Comparison of ENCODE assay signal across 8 cellular contexts in the genomic region with DNA sequence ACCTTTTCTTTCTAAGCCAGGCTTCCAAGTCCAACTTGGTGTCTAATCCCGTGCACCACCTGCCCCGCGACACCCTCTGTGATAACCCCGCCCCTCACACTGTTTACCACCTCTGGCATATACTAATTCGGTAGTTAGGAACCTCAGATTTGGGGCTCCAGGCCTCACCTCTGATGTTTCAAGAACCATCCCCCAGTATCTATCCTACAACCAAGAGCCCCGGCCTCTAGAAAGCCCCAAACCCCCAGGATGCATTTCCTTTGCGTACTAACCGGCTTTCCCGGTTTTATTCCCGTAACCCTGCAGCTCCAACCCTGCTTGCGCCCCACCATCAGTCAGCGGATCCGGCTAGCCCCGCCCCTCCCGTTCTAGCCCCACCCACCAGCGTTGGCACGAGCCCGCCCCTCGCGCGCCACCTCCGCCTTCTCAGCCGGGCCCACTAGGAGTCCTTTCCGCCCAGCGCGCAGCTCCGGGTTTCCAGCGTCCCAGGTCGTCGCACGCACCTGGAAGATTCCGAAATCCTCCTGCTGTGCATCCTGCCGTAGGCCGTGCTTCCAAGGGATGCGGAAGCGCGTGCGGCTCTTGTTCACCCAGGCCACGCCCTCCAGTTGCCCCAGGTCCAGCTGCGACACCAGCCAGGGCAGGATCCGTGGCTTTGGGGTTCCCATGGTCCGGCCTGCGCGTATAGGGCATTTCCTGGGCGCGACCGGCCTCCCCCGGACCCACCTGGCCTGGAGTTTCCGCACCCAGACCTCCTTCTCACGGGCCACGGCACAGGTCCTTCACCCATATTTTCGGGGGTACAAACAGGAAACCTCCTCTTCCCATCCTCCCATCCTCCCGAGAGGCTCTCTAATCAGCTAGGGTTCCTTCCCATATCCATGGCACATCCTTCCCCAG. TPM values are rescaled to one million over a fixed set of nuclear protein-coding genes. Genes with fewer than 3 reads are reported as not detected.
DNase-seq lines count a peak whose midpoint lies in the region; ATAC-seq and TF ChIP-seq lines count a peak whose summit lies in the region.

No MANE protein-coding gene starts in this region.

- H3K79me2 ChIP-seq in SK-N-SH (ENCODE audit: insufficient read depth) = peaks cover 30% of the 10 kb centered on the region

- H3K4me3 Mint-ChIP-seq in osteocyte (ENCODE audit: unreplicated experiment) = peak overlapping the region; percentile 92

- no peaks in the 10 kb centered on the region for H3K9me2 ChIP-seq in SK-N-SH

- peaks cover 9 to 15% of the 10 kb centered on the region in 2 experiments; a peak in 3 of 4 replicates for H3K4me1 ChIP-seq in SK-N-SH (ENCODE audit: control insufficient read depth in 1 of 2, insufficient read depth in 2 of 2, low read depth in 1 of 2, low read length in 1 of 2)
- H3K4me1 ChIP-seq in thoracic aorta (ENCODE audit: control insufficient read depth in 1 of 2, low read depth in 2 of 2) = peaks cover 10 to 18% of the 10 kb centered on the region in 2 donors

- TF ChIP-seq CTCF in AG04449 (IDR thresholded peaks at IDR 0.05; ENCODE audit: insufficient read depth, low read length, missing control alignments) (peak; percentile 26), SK-N-SH (IDR thresholded peaks at IDR 0.05) (no peak), osteocyte (IDR thresholded peaks at IDR 0.05) (no peak), thoracic aorta (IDR thresholded peaks at IDR 0.05) (peak; percentile 47)

- H3K9ac ChIP-seq in SK-N-SH = peak overlapping the region; percentile 90

- H3K36me3 Mint-ChIP-seq in activated naive CD4-positive, alpha-beta T cell treated with anti-CD3 and anti-CD28 coated beads, Interleukin-2, amount 50 U/mL, for 72 hours = peaks cover 22% of the 10 kb centered on the region in 2 donors
- H3K36me3 Mint-ChIP-seq in osteocyte (ENCODE audit: unreplicated experiment) = peaks cover 3% of the 10 kb centered on the region

- no peaks in the 10 kb centered on the region for H3K27me3 ChIP-seq in SK-N-SH (ENCODE audit: insufficient read depth)
- H3K27me3 ChIP-seq in thoracic aorta (replicated peaks; ENCODE audit: insufficient read depth) = no peaks in the 10 kb centered on the region

- H3K9me3 ChIP-seq in SK-N-SH = no peaks in the 10 kb centered on the region
- H3K9me3 ChIP-seq in thoracic aorta = no peaks in the 10 kb centered on the region

- no peak for TF ChIP-seq RAD21 in SK-N-SH (IDR thresholded peaks at IDR 0.05; ENCODE audit: low read length)

- peak overlapping the region; percentile 96 for H3K4me3 ChIP-seq in AG04449 (ENCODE audit: low read depth, low read length)
- H3K4me3 ChIP-seq in SK-N-SH (ENCODE audit: low read depth in 2 of 2, low read length in 1 of 2) = peak overlapping the region; percentile 73 to 97
- H3K4me3 ChIP-seq in thoracic aorta = peak overlapping the region; percentile 89

- WGBS in SK-N-SH (ENCODE audit: low lambda C conversion rate) = under 1% methylated on average over 39 of the region's 53 CpGs

- H3K36me3 ChIP-seq in SK-N-SH (replicated peaks in 1 of 2; ENCODE audit: control insufficient read depth in 1 of 2, insufficient read depth in 2 of 2, low read length in 1 of 2) (peaks cover 10 to 26% of the 10 kb centered on the region in 2 experiments), thoracic aorta (peaks cover 22% of the 10 kb centered on the region)

- TF ChIP-seq EP300 in SK-N-SH (IDR thresholded peaks at IDR 0.05; ENCODE audit: borderline replicate concordance in 1 of 2, low read depth in 1 of 2, low read length in 1 of 2) = no peak

- CTCF ChIA-PET in AG04449 (lab: Yijun Ruan, JAX) (interaction anchor here (1.2 to 5.3 kb wide), 5 partner anchors 9 to 162 kb away, joined by 3 to 48 read pairs (median 6); no protein-coding TSS in a partner anchor), SK-N-SH (lab: Yijun Ruan, JAX) (interaction anchor here (0.8 to 9.4 kb wide), 4 partner anchors 11 to 22 kb away, joined by 3 to 78 read pairs (median 4); a partner anchor contains a TSS)

- peaks cover 27% of the 10 kb centered on the region for H3K4me1 Mint-ChIP-seq in osteocyte (ENCODE audit: unreplicated experiment)

- peak; percentile 38 for ATAC-seq in GM19324 (IDR thresholded peaks at IDR 0.05; ENCODE audit: low FRiP score, unreplicated experiment)
- peak; percentile 69 to 74 for ATAC-seq in activated naive CD4-positive, alpha-beta T cell treated with anti-CD3 and anti-CD28 coated beads, Interleukin-2, amount 50 U/mL, for 72 hours
- peak; percentile 39 for ATAC-seq in thoracic aorta (ENCODE audit: insufficient number of reproducible peaks, low FRiP score, low read depth)

- no peaks in the 10 kb centered on the region for H3K9me3 Mint-ChIP-seq in activated naive CD4-positive, alpha-beta T cell treated with anti-CD3 and anti-CD28 coated beads, Interleukin-2, amount 50 U/mL, for 72 hours
- no peaks in the 10 kb centered on the region for H3K9me3 Mint-ChIP-seq in osteocyte (ENCODE audit: unreplicated experiment)

- no peak overlapping the region for H2AFZ ChIP-seq in SK-N-SH (ENCODE audit: low read depth)

- peak overlapping the region; percentile 76 to 96 for H3K27ac ChIP-seq in SK-N-SH (ENCODE audit: low read depth in 2 of 2, low read length in 1 of 2)
- H3K27ac ChIP-seq in thoracic aorta = peak overlapping the region; percentile 80 to 93

- H3K27me3 Mint-ChIP-seq in osteocyte (ENCODE audit: unreplicated experiment) = no peaks in the 10 kb centered on the region

- peaks cover 25% of the 10 kb centered on the region for H3F3A ChIP-seq in SK-N-SH (replicated peaks; ENCODE audit: insufficient read depth)

- no peak for DNase-seq in AG04449 (ENCODE audit: low read depth, low spot score)
- DNase-seq in NAMALWA (ENCODE audit: low spot score) = peak; percentile 80
- peak; percentile 95 for DNase-seq in SK-N-SH
- peak; percentile 85 to 88 for DNase-seq in activated naive CD4-positive, alpha-beta T cell treated with anti-CD3 and anti-CD28 coated beads, Interleukin-2, amount 50 U/mL, for 72 hours (ENCODE audit: low spot score in 2 of 2)
- DNase-seq in head of caudate nucleus = peak; percentile 85 to 97 (median 94)
- DNase-seq in osteocyte (ENCODE audit: extremely low spot score, unreplicated experiment) = peak; percentile 93
- DNase-seq in thoracic aorta (ENCODE audit: low spot score) = peak; percentile 53

- intact Hi-C loops in head of caudate nucleus (cut with DNase I) = loop anchor here (10.0 kb wide), 1 partner anchor 70 kb away; a partner anchor contains a TSS

- POLR2A ChIA-PET in AG04449 (lab: Yijun Ruan, JAX) (interaction anchor here (0.6 to 2.1 kb wide), 8 partner anchors 9 to 74 kb away, joined by 3 to 17 read pairs (median 5); a partner anchor contains a TSS), SK-N-SH (lab: Yijun Ruan, JAX) (interaction anchor here (0.5 to 2.2 kb wide), 8 partner anchors 9 to 71 kb away, joined by 3 to 15 read pairs (median 4); a partner anchor contains a TSS)

- peak overlapping the region; percentile 97 for H3K4me2 ChIP-seq in SK-N-SH

- no peaks in the 10 kb centered on the region for H4K20me1 ChIP-seq in SK-N-SH (ENCODE audit: insufficient read depth)

- peak overlapping the region; percentile 95 to 99 for H3K27ac Mint-ChIP-seq in activated naive CD4-positive, alpha-beta T cell treated with anti-CD3 and anti-CD28 coated beads, Interleukin-2, amount 50 U/mL, for 72 hours
- peak overlapping the region; percentile 94 for H3K27ac Mint-ChIP-seq in osteocyte (ENCODE audit: unreplicated experiment)

TF ChIP-seq in SK-N-SH, 30 proteins besides CTCF, POLR2A, EP300 and RAD21 (continues in another document):
- peak; percentile 57; the same call in 1 of the 2 replicates for TF ChIP-seq SIN3A (IDR thresholded peaks at IDR 0.05; ENCODE audit: borderline replicate concordance, low read depth, low read length)
- TF ChIP-seq, protein P1, sequence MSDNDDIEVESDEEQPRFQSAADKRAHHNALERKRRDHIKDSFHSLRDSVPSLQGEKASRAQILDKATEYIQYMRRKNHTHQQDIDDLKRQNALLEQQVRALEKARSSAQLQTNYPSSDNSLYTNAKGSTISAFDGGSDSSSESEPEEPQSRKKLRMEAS (IDR thresholded peaks at IDR 0.05; ENCODE audit: low read depth) = peak; percentile 34; the same call in 1 of the 2 replicates
- TF ChIP-seq NRF1 (IDR thresholded peaks at IDR 0.05; ENCODE audit: low read depth, low read length) = 0 out of 2 replicates have a peak, but pooled peaks have one; percentile 14
- TF ChIP-seq MXI1 (IDR thresholded peaks at IDR 0.05; ENCODE audit: low read depth, low read length) = peak; percentile 58

RNA-seq across cellular contexts. Expression of a gene that starts 1.2 kb away (rescaled TPM):
- polyA plus RNA-seq in SK-N-SH (2012; rRNA removed) = 85.9 and 112 TPM in 2 replicates
- 37.9 and 61.4 TPM in 2 replicates for polyA plus RNA-seq in SK-N-SH (2012; cell fraction: cytosol; rRNA removed)
- 301 and 750 TPM in 2 replicates for polyA plus RNA-seq in SK-N-SH (2012; cell fraction: nucleus; rRNA removed)
- total RNA-seq in activated naive CD4-positive, alpha-beta T cell treated with anti-CD3 and anti-CD28 coated beads, Interleukin-2, amount 50 U/mL, for 72 hours = 100 to 1,000 TPM; 135 to 202 TPM
- 80.9 and 88.9 TPM in 2 replicates for total RNA-seq in osteocyte
- 10 to 100 TPM; 33.2 to 52.9 TPM for total RNA-seq in thoracic aorta

RNA-seq across cellular contexts. Expression of a gene that starts 1.3 kb away (rescaled TPM):
- polyA plus RNA-seq in SK-N-SH (2012; rRNA removed) = 20.3 and 27.9 TPM in 2 replicates
- polyA plus RNA-seq in SK-N-SH (2012; cell fraction: cytosol; rRNA removed) = 11.9 and 15.4 TPM in 2 replicates
- 18.2 and 30.0 TPM in 2 replicates for polyA plus RNA-seq in SK-N-SH (2012; cell fraction: nucleus; rRNA removed)
- 10 to 100 TPM; 69.6 to 93.4 TPM for total RNA-seq in activated naive CD4-positive, alpha-beta T cell treated with anti-CD3 and anti-CD28 coated beads, Interleukin-2, amount 50 U/mL, for 72 hours
- total RNA-seq in osteocyte (23.6 and 29.3 TPM in 2 replicates), thoracic aorta (1 to 10 TPM; 2.5 to 3.0 TPM)

RNA-seq across cellular contexts. Expression of a gene that starts 12.7 kb away (rescaled TPM):
- 774 and 789 TPM in 2 replicates for polyA plus RNA-seq in SK-N-SH (2012; rRNA removed)
- polyA plus RNA-seq in SK-N-SH (2012; cell fraction: cytosol; rRNA removed) = 388 and 605 TPM in 2 replicates
- 501 and 596 TPM in 2 replicates for polyA plus RNA-seq in SK-N-SH (2012; cell fraction: nucleus; rRNA removed)
- 100 to 1,000 TPM; 248 to 309 TPM for total RNA-seq in activated naive CD4-positive, alpha-beta T cell treated with anti-CD3 and anti-CD28 coated beads, Interleukin-2, amount 50 U/mL, for 72 hours
- 121 and 126 TPM in 2 replicates for total RNA-seq in osteocyte
- total RNA-seq in thoracic aorta = 100 to 1,000 TPM; 116 to 118 TPM

RNA-seq across cellular contexts. Expression of a gene that starts 22.4 kb away (rescaled TPM):
- polyA plus RNA-seq in SK-N-SH (2012; rRNA removed) = 5.5 and 9.5 TPM in 2 replicates
- 9.1 and 15.9 TPM in 2 replicates for polyA plus RNA-seq in SK-N-SH (2012; cell fraction: cytosol; rRNA removed)
- 51.6 and 91.2 TPM in 2 replicates for polyA plus RNA-seq in SK-N-SH (2012; cell fraction: nucleus; rRNA removed)
- total RNA-seq in activated naive CD4-positive, alpha-beta T cell treated with anti-CD3 and anti-CD28 coated beads, Interleukin-2, amount 50 U/mL, for 72 hours = 10 to 100 TPM; 49.8 to 57.4 TPM
- total RNA-seq in osteocyte = 74.9 and 81.9 TPM in 2 replicates
- 10 to 100 TPM; 27.3 to 30.6 TPM for total RNA-seq in thoracic aorta

RNA-seq across cellular contexts. Expression of a gene that starts 24.5 kb away (rescaled TPM):
- polyA plus RNA-seq in SK-N-SH (2012; rRNA removed) = 113 and 141 TPM in 2 replicates
- polyA plus RNA-seq in SK-N-SH (2012; cell fraction: cytosol; rRNA removed) = 75.1 and 114 TPM in 2 replicates
- polyA plus RNA-seq in SK-N-SH (2012; cell fraction: nucleus; rRNA removed) = 85.4 and 90.9 TPM in 2 replicates
- 10 to 100 TPM in 1 of 2 donors, 1 to 10 TPM in 1; 6.0 to 12.9 TPM for total RNA-seq in activated naive CD4-positive, alpha-beta T cell treated with anti-CD3 and anti-CD28 coated beads, Interleukin-2, amount 50 U/mL, for 72 hours
- total RNA-seq in osteocyte (67.4 and 67.7 TPM in 2 replicates), thoracic aorta (100 to 1,000 TPM in 1 of 2 donors, 10 to 100 TPM in 1; 82.2 to 188 TPM)

Comparison
In these comparisons a context has a peak if more than half of its experiments do, and no peak if none do; other contexts are left out.
1. CTCF ChIP-seq: peak in AG04449 (single experiment) and thoracic aorta (single experiment); none in SK-N-SH (single experiment) and osteocyte (single experiment).
2. Peak in every context shown above with its lines, with median percentiles within 50 percentile points of each other: H3K4me3 ChIP-seq and ATAC-seq.